19 cellular contexts compared by ENCODE assay signal in the genomic region with DNA sequence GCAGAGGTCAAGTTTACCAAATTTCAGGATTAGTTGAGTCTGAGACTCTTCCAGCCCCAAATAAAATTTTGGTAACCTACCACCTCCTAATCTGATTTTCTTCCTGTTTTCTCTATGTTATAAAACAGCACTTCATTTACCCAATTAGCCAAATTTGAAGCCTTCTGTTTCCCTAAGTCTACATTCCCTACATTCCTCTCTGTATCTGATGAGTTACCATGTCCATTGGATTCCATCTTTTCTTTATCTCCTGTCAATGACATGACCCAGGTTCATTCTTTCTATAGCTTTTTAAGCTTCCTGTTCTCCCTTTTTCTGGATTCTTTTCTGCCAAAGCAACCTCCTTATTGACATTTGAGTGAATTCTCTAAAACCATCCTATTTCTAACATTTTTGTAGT.
A peak's percentile ranks its signal among the peaks of the same experiment; 100 is the strongest.
DNase-seq lines count a peak whose midpoint lies in the region; ATAC-seq, FAIRE-seq and TF ChIP-seq lines count a peak whose summit lies in the region.
"Had no signal": no experiment of that assay in that cellular context is flagged by ENCODE, and none has a peak within 500 bp of the region (broad histone marks: within the 10 kb centered on the region; RNA-seq: fewer than 3 reads in every experiment).

No MANE protein-coding gene starts in this region.

- no peaks in the 10 kb centered on the region for H3K36me3 Mint-ChIP-seq in T-helper 2 cell treated with Interferon-gamma antibody and Interleukin-4, amounts not matched to agents 5 μg/mL and 100 μg/mL, for 36 hours (ENCODE audit: low read depth)
- H3K36me3 Mint-ChIP-seq: activated naive CD4-positive, alpha-beta T cell treated with anti-CD3 and anti-CD28 coated beads, Interleukin-2, amount 50 U/mL, for 72 hours had no signal

- DNase-seq in H54 (ENCODE audit: insufficient read length, low spot score) (no peak), RWPE2 (ENCODE audit: low spot score) (no peak), NCI-H510A treated with DMSO at 0.1 percent for 48 hours (lab: John Stamatoyannopoulos, UW) (no peak)
- DNase-seq in T-helper 2 cell treated with Interferon-gamma antibody and Interleukin-4, amounts not matched to agents 5 μg/mL and 100 μg/mL, for 36 hours (ENCODE audit: low spot score): no peak
- no peak for DNase-seq in activated CD4-positive, CD25-positive, alpha-beta regulatory T cell (lab: John Stamatoyannopoulos, UW)
- DNase-seq: activated CD4-positive, alpha-beta memory T cell treated with anti-CD3 and anti-CD28 coated beads, Interleukin-2, amount 10 ng/mL, durations not matched to agents 7 days and 5 days; activated T-cell treated with anti-CD3 and anti-CD28 coated beads, Interleukin-2, amount 50 U/mL, for 4 hours; left lung; MG63; NCI-H1694 treated with DMSO at 0.1 percent for 48 hours; small intestine; stimulated activated CD8-positive, alpha-beta memory T cell treated with anti-CD3 and anti-CD28 coated beads, Interleukin-4, amount 100 ng/mL, for 48 hours; T-helper 1 cell had no signal

- H3K4me3 ChIP-seq in RWPE2 (ENCODE audit: severe bottlenecking) (no peak overlapping the region), liver (ENCODE audit: low read depth in 1 of 3, low read length in 3 of 3) (no peak overlapping the region), skeletal muscle tissue (ENCODE audit: low read length in 3 of 3) (no peak overlapping the region)
- H3K4me3 ChIP-seq: BLaER1, gastroesophageal sphincter, left lung, MG63 had no signal

- no peaks in the 10 kb centered on the region for H3K4me1 Mint-ChIP-seq in T-helper 2 cell treated with Interferon-gamma antibody and Interleukin-4, amounts not matched to agents 5 μg/mL and 100 μg/mL, for 36 hours (ENCODE audit: low read depth)

- no peak for TF ChIP-seq POLR2A in H54 (IDR thresholded peaks at IDR 0.05; ENCODE audit: low read depth, low read length)

- no peak overlapping the region for H3K4me3 Mint-ChIP-seq in T-helper 2 cell treated with Interferon-gamma antibody and Interleukin-4, amounts not matched to agents 5 μg/mL and 100 μg/mL, for 36 hours
- H3K4me3 Mint-ChIP-seq: activated CD4-positive, alpha-beta memory T cell treated with anti-CD3 and anti-CD28 coated beads, Interleukin-2, amount 10 ng/mL, durations not matched to agents 7 days and 5 days; activated T-cell treated with anti-CD3 and anti-CD28 coated beads, Interleukin-2, amount 50 U/mL, for 4 hours had no signal

- H3K9me3 ChIP-seq in RWPE2 (ENCODE audit: severe bottlenecking) (no peaks in the 10 kb centered on the region), liver (ENCODE audit: control insufficient read depth in 4 of 4, low read length in 3 of 4) (no peaks in the 10 kb centered on the region), skeletal muscle tissue (ENCODE audit: control insufficient read depth in 3 of 3, low read length in 3 of 3) (no peaks in the 10 kb centered on the region)
- H3K9me3 ChIP-seq: BLaER1, gastroesophageal sphincter, left lung, MG63 had no signal

- H3K9me3 Mint-ChIP-seq in T-helper 2 cell treated with Interferon-gamma antibody and Interleukin-4, amounts not matched to agents 5 μg/mL and 100 μg/mL, for 36 hours: no peaks in the 10 kb centered on the region
- H3K9me3 Mint-ChIP-seq: activated CD4-positive, alpha-beta memory T cell treated with anti-CD3 and anti-CD28 coated beads, Interleukin-2, amount 10 ng/mL, durations not matched to agents 7 days and 5 days; activated naive CD4-positive, alpha-beta T cell treated with anti-CD3 and anti-CD28 coated beads, Interleukin-2, amount 50 U/mL, for 72 hours; activated T-cell treated with anti-CD3 and anti-CD28 coated beads, Interleukin-2, amount 50 U/mL, for 4 hours had no signal

- no peaks in the 10 kb centered on the region for H3K27me3 Mint-ChIP-seq in T-helper 2 cell treated with Interferon-gamma antibody and Interleukin-4, amounts not matched to agents 5 μg/mL and 100 μg/mL, for 36 hours (ENCODE audit: low read depth)
- H3K27me3 Mint-ChIP-seq: activated CD4-positive, alpha-beta memory T cell treated with anti-CD3 and anti-CD28 coated beads, Interleukin-2, amount 10 ng/mL, durations not matched to agents 7 days and 5 days had no signal

- TF ChIP-seq CTCF in RWPE2 (IDR thresholded peaks at IDR 0.05; ENCODE audit: poor library complexity, severe bottlenecking): no peak
- no peak for TF ChIP-seq CTCF in liver (IDR thresholded peaks at IDR 0.05; ENCODE audit: low read depth, low read length, missing input control)

- no peaks in the 10 kb centered on the region for H3K27me3 ChIP-seq in RWPE2 (ENCODE audit: insufficient read depth, poor library complexity, severe bottlenecking)
- H3K27me3 ChIP-seq in liver (ENCODE audit: control insufficient read depth in 4 of 4, insufficient read depth in 4 of 4, low read length in 3 of 4): no peaks in the 10 kb centered on the region
- H3K27me3 ChIP-seq in skeletal muscle tissue (ENCODE audit: control insufficient read depth in 3 of 3, insufficient read depth in 3 of 3, low read length in 3 of 3): no peaks in the 10 kb centered on the region
- H3K27me3 ChIP-seq: BLaER1, gastroesophageal sphincter, left lung, MG63 had no signal

- H3K36me3 ChIP-seq in RWPE2 (ENCODE audit: low read depth) (no peaks in the 10 kb centered on the region), liver (ENCODE audit: control insufficient read depth in 4 of 4, insufficient read depth in 3 of 4, low read depth in 1 of 4, low read length in 3 of 4) (no peaks in the 10 kb centered on the region), skeletal muscle tissue (ENCODE audit: control insufficient read depth in 3 of 3, insufficient read depth in 3 of 3, low read length in 3 of 3) (no peaks in the 10 kb centered on the region)
- H3K36me3 ChIP-seq: BLaER1, gastroesophageal sphincter, left lung, MG63 had no signal

- H3K4me1 ChIP-seq in RWPE2 (ENCODE audit: insufficient read depth, poor library complexity, severe bottlenecking): peaks cover 56% of the 10 kb centered on the region
- peaks cover 13 to 31% (median 15%) of the 10 kb centered on the region in 4 donors for H3K4me1 ChIP-seq in liver (ENCODE audit: control insufficient read depth in 4 of 4, insufficient read depth in 4 of 4, low read length in 3 of 4)
- peaks cover 14 to 24% (median 19%) of the 10 kb centered on the region in 3 donors for H3K4me1 ChIP-seq in skeletal muscle tissue (ENCODE audit: control insufficient read depth in 3 of 3, insufficient read depth in 3 of 3, low read length in 3 of 3)
- H3K4me1 ChIP-seq: parathyroid adenoma had no signal

- peak; percentile 30 for FAIRE-seq in H54 (lab: Jason Lieb, UNC)
- FAIRE-seq: small intestine had no signal

- H3K9ac ChIP-seq in liver (ENCODE audit: low read depth in 1 of 2, low read length in 2 of 2) (peak overlapping the region in 1 of 2 donors; percentile 37), skeletal muscle tissue (ENCODE audit: low read depth in 1 of 3, low read length in 3 of 3) (no peak overlapping the region)
- H3K9ac ChIP-seq: BLaER1, parathyroid adenoma had no signal

- H3K27ac ChIP-seq in RWPE2 (ENCODE audit: poor library complexity, severe bottlenecking): peak overlapping the region; percentile 90
- peak overlapping the region; percentile 73 to 82 for H3K27ac ChIP-seq in liver (ENCODE audit: low read depth in 1 of 2, low read length in 2 of 2)
- H3K27ac ChIP-seq in skeletal muscle tissue (ENCODE audit: low read depth, low read length): peak overlapping the region; percentile 28
- H3K27ac ChIP-seq: BLaER1, gastroesophageal sphincter, parathyroid adenoma had no signal

- no peak for TF ChIP-seq RAD21 in liver (IDR thresholded peaks at IDR 0.05)

- no peak for ATAC-seq in RWPE2 (ENCODE audit: low read depth)
- ATAC-seq: activated naive CD4-positive, alpha-beta T cell treated with anti-CD3 and anti-CD28 coated beads, Interleukin-2, amount 50 U/mL, for 72 hours; activated T-cell treated with anti-CD3 and anti-CD28 coated beads, Interleukin-2, amount 50 U/mL, for 4 hours; gastroesophageal sphincter had no signal

- no peak overlapping the region for H3K27ac Mint-ChIP-seq in T-helper 2 cell treated with Interferon-gamma antibody and Interleukin-4, amounts not matched to agents 5 μg/mL and 100 μg/mL, for 36 hours
- H3K27ac Mint-ChIP-seq: activated CD4-positive, alpha-beta memory T cell treated with anti-CD3 and anti-CD28 coated beads, Interleukin-2, amount 10 ng/mL, durations not matched to agents 7 days and 5 days; activated naive CD4-positive, alpha-beta T cell treated with anti-CD3 and anti-CD28 coated beads, Interleukin-2, amount 50 U/mL, for 72 hours had no signal

TF ChIP-seq in liver, 16 proteins besides CTCF, POLR2A, EP300 and RAD21:
- TF ChIP-seq HNF4G (IDR thresholded peaks at IDR 0.05) (no peak), REST (IDR thresholded peaks at IDR 0.05) (no peak)

Comparison
In these comparisons a context has a peak if more than half of its experiments do, and no peak if none do; other contexts are left out.
1. H3K27ac ChIP-seq: peak in every context shown above with its lines; median percentile 90 in RWPE2; 78 in liver; 28 in skeletal muscle tissue.